ENCODE assay signal across 25 cellular contexts in the genomic region with DNA sequence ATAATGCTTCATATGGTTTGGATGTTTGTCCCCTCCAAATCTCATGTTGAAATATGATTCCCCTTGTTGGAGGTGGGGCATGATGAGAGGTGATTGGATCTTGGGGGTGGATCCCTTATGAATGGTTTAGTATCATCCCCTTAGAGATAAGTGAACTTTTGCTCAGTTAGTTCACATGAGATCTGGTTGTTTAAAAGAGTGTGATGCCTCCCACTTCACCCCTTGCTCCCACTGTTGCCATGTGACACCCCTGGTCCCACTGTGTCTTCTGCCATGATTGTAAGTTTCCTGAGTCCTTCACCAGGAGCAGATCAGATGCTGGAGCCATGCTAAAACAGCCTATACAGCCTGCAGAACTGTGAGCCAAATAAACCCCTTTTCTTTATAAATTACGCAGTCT.
"Had no signal": no experiment of that assay in that cellular context is flagged by ENCODE, and none has a peak within 500 bp of the region (broad histone marks: within the 10 kb centered on the region; RNA-seq: fewer than 3 reads in every experiment).

No MANE protein-coding gene starts in this region.

- H3K9me3 ChIP-seq: colonic mucosa, esophagus squamous epithelium, gastrocnemius medialis, heart right ventricle, left lung, lower lobe of right lung, mucosa of descending colon had no signal

- H3K27ac ChIP-seq: colonic mucosa, epithelial cell of prostate, esophagus squamous epithelium, gastrocnemius medialis, heart right ventricle, left lung, lower lobe of right lung had no signal

- DNase-seq: colonic mucosa; cortex of kidney; effector CD8-positive, alpha-beta T cell; effector memory CD8-positive, alpha-beta T cell; endodermal cell; erythroblast; esophagus squamous epithelium; foreskin fibroblast; foreskin melanocyte; gastrocnemius medialis; glutamatergic neuron; head of caudate nucleus; heart right ventricle; hippocampal formation; left cardiac atrium; left lung; left ventricle myocardium superior; lower lobe of right lung; mesenchymal stem cell; mucosa of descending colon; naive B cell had no signal

- H3K36me3 ChIP-seq: colonic mucosa, esophagus squamous epithelium, gastrocnemius medialis, heart right ventricle, left lung, lower lobe of right lung had no signal

- H3K27me3 ChIP-seq: colonic mucosa, esophagus squamous epithelium, gastrocnemius medialis, left lung had no signal

- H3K4me3 ChIP-seq: colonic mucosa, esophagus squamous epithelium, gastrocnemius medialis, heart right ventricle, left lung, lower lobe of right lung, mucosa of descending colon had no signal

- H3K4me1 ChIP-seq: colonic mucosa, esophagus squamous epithelium, heart right ventricle, left lung, lower lobe of right lung had no signal

- FAIRE-seq: endometrium, islet of Langerhans, keratinocyte had no signal
